In genomic region chr17:17751489-17751995, GRCh38 we compare ENCODE assay signal across 8 cellular contexts.
A peak's percentile ranks its signal among the peaks of the same experiment; 100 is the strongest.
DNase-seq lines count a peak whose midpoint lies in the region; ATAC-seq and TF ChIP-seq lines count a peak whose summit lies in the region.

No MANE protein-coding gene starts in this region.

- TF ChIP-seq POLR2A in NB4 (IDR thresholded peaks at IDR 0.05; ENCODE audit: extremely low read depth, insufficient read length), result no peak
- TF ChIP-seq POLR2A in transverse colon (IDR thresholded peaks at IDR 0.05), result no peak

- peak overlapping the region; percentile 77 to 93 (median 87) for H3K4me3 Mint-ChIP-seq in CD8-positive, alpha-beta memory T cell

- intact Hi-C loops in transverse colon (cut with DNase I; ENCODE audit: low total_unique reads), result no loop called here

- H3K27ac Mint-ChIP-seq in CD8-positive, alpha-beta memory T cell, result peak overlapping the region; percentile 95 to 100 (median 100)
- H3K27ac Mint-ChIP-seq in activated naive CD4-positive, alpha-beta T cell treated with anti-CD3 and anti-CD28 coated beads, Interleukin-2, amount 50 U/mL, for 72 hours, result peak overlapping the region; percentile 87 to 96

- no peaks in the 10 kb centered on the region for H3K9me3 ChIP-seq in CD8-positive, alpha-beta memory T cell (ENCODE audit: low read length)
- H3K9me3 ChIP-seq in liver (ENCODE audit: control insufficient read depth in 4 of 4, low read length in 3 of 4) (no peaks in the 10 kb centered on the region), transverse colon (no peaks in the 10 kb centered on the region)

- in situ Hi-C loops in transverse colon (cut with MboI; ENCODE audit: low pct_ligation_motif_present in 1 of 4, low pct_unique_long_range_greater_than_20kb in 1 of 4, low sequenced_read_pairs in 3 of 4), result no loop called here

- ATAC-seq in activated naive CD4-positive, alpha-beta T cell treated with anti-CD3 and anti-CD28 coated beads, Interleukin-2, amount 50 U/mL, for 72 hours, result peak in 1 of 2 donors; percentile 32
- no peak for ATAC-seq in HG02981 (IDR thresholded peaks at IDR 0.05; ENCODE audit: unreplicated experiment)

- peaks cover 0 to 2% (median 0%) of the 10 kb centered on the region in 3 donors for H3K36me3 Mint-ChIP-seq in CD8-positive, alpha-beta memory T cell
- no peaks in the 10 kb centered on the region for H3K36me3 Mint-ChIP-seq in activated naive CD4-positive, alpha-beta T cell treated with anti-CD3 and anti-CD28 coated beads, Interleukin-2, amount 50 U/mL, for 72 hours

- TF ChIP-seq CTCF in NB4 (IDR thresholded peaks at IDR 0.05; ENCODE audit: low read depth, low read length) (no peak), liver (IDR thresholded peaks at IDR 0.05; ENCODE audit: low read depth, low read length, missing input control) (no peak), transverse colon (IDR thresholded peaks at IDR 0.05) (no peak), GM20000 (IDR thresholded peaks at IDR 0.05; ENCODE audit: extremely low read depth, missing control alignments) (no peak)

- peaks cover 48 to 54% (median 49%) of the 10 kb centered on the region in 3 donors for H3K4me1 Mint-ChIP-seq in CD8-positive, alpha-beta memory T cell

- H3K36me3 ChIP-seq in CD8-positive, alpha-beta memory T cell (ENCODE audit: insufficient read depth, low read length), result no peaks in the 10 kb centered on the region
- H3K36me3 ChIP-seq in liver (ENCODE audit: control insufficient read depth in 4 of 4, insufficient read depth in 3 of 4, low read depth in 1 of 4, low read length in 3 of 4) (no peaks in the 10 kb centered on the region), transverse colon (no peaks in the 10 kb centered on the region)

- H3K4me3 ChIP-seq in CD8-positive, alpha-beta memory T cell (ENCODE audit: low read length), result peak overlapping the region; percentile 73
- H3K4me3 ChIP-seq in NB4 (ENCODE audit: low read depth, low read length) (peak overlapping the region; percentile 42), liver (ENCODE audit: low read depth in 1 of 3, low read length in 3 of 3) (peak overlapping the region in 2 of 3 donors; percentile 39 to 46), transverse colon (peak overlapping the region in 3 of 4 donors; percentile 36 to 66 (median 50))

- H3K4me1 ChIP-seq in CD8-positive, alpha-beta memory T cell (ENCODE audit: insufficient read depth, low read length), result peaks cover 58% of the 10 kb centered on the region
- H3K4me1 ChIP-seq in liver (ENCODE audit: control insufficient read depth in 4 of 4, insufficient read depth in 4 of 4, low read length in 3 of 4) (peaks cover 4 to 24% (median 15%) of the 10 kb centered on the region in 4 donors), transverse colon (peaks cover 13 to 46% (median 27%) of the 10 kb centered on the region in 4 donors)

- WGBS in liver, result 76% methylated on average over 15 of the region's 15 CpGs
- WGBS in transverse colon (ENCODE audit: low coverage in 1 of 2), 2 donors, result 39 to 47% methylated on average over 14 to 15 of the region's 15 CpGs

- no peaks in the 10 kb centered on the region for H3K27me3 Mint-ChIP-seq in CD8-positive, alpha-beta memory T cell

- no peaks in the 10 kb centered on the region for H3K27me3 ChIP-seq in CD8-positive, alpha-beta memory T cell (ENCODE audit: insufficient read depth, low read length, poor library complexity, severe bottlenecking)
- H3K27me3 ChIP-seq in liver (ENCODE audit: control insufficient read depth in 4 of 4, insufficient read depth in 4 of 4, low read length in 3 of 4), result no peaks in the 10 kb centered on the region
- H3K27me3 ChIP-seq in transverse colon, result no peaks in the 10 kb centered on the region

- TF ChIP-seq RAD21 in liver (IDR thresholded peaks at IDR 0.05), result no peak

- peak overlapping the region; percentile 80 for H3K27ac ChIP-seq in CD8-positive, alpha-beta memory T cell (ENCODE audit: low read depth, low read length)
- H3K27ac ChIP-seq in liver (ENCODE audit: low read depth in 1 of 2, low read length in 2 of 2) (peak overlapping the region; percentile 21 to 79), transverse colon (peak overlapping the region; percentile 83 to 91 (median 90))

- DNase-seq in CD8-positive, alpha-beta memory T cell, result peak in 1 of 5 donors; percentile 31
- DNase-seq in NB4 (ENCODE audit: low read depth) (peak; percentile 31), transverse colon (no peak), ecto neural progenitor cell (ENCODE audit: low spot score) (no peak), GM20000 (ENCODE audit: low spot score) (no peak)
- peak in 1 of 2 donors; percentile 36 for DNase-seq in activated naive CD4-positive, alpha-beta T cell treated with anti-CD3 and anti-CD28 coated beads, Interleukin-2, amount 50 U/mL, for 72 hours (ENCODE audit: low spot score in 2 of 2)

- no peaks in the 10 kb centered on the region for H3K9me3 Mint-ChIP-seq in CD8-positive, alpha-beta memory T cell
- no peaks in the 10 kb centered on the region for H3K9me3 Mint-ChIP-seq in activated naive CD4-positive, alpha-beta T cell treated with anti-CD3 and anti-CD28 coated beads, Interleukin-2, amount 50 U/mL, for 72 hours

- POLR2A ChIA-PET in CD8-positive, alpha-beta memory T cell (lab: Charles Lee), result interaction anchor here (1.0 kb wide), 1 partner anchor 85 kb away, joined by 4 read pairs; the partner anchor contains the start of gene SREBF1

- CTCF ChIA-PET in CD8-positive, alpha-beta memory T cell (lab: Charles Lee), result interaction anchor here (0.8 to 1.0 kb wide), 2 partner anchors 70 to 72 kb away, joined by 3 to 4 read pairs; no protein-coding TSS in a partner anchor

- peak overlapping the region in 1 of 2 donors; percentile 67 for H3K9ac ChIP-seq in liver (ENCODE audit: low read depth in 1 of 2, low read length in 2 of 2)

- TF ChIP-seq EP300 in transverse colon (IDR thresholded peaks at IDR 0.05; ENCODE audit: low read depth), result no peak

TF ChIP-seq in liver, 16 proteins besides CTCF, POLR2A, EP300 and RAD21:
- TF ChIP-seq GABPA (IDR thresholded peaks at IDR 0.05 in 1 of 2, conservative IDR thresholded peaks at IDR 0.05 in 1 of 2) (no peak), EGR1 (IDR thresholded peaks at IDR 0.05; ENCODE audit: low read depth in 2 of 2) (no peak), HNF4A (conservative IDR thresholded peaks at IDR 0.05) (no peak), RXRA (IDR thresholded peaks at IDR 0.05) (no peak), YY1 (IDR thresholded peaks at IDR 0.05) (no peak), JUND (IDR thresholded peaks at IDR 0.05) (no peak), FOXA2 (IDR thresholded peaks at IDR 0.05) (no peak), ZBTB33 (IDR thresholded peaks at IDR 0.05) (no peak), FOXA1 (IDR thresholded peaks at IDR 0.05) (no peak), SP1 (IDR thresholded peaks at IDR 0.05) (no peak), ATF3 (IDR thresholded peaks at IDR 0.05) (no peak), TAF1 (conservative IDR thresholded peaks at IDR 0.05) (no peak), REST (IDR thresholded peaks at IDR 0.05) (no peak), MAX (IDR thresholded peaks at IDR 0.05) (no peak), HNF4G (IDR thresholded peaks at IDR 0.05) (no peak), NR2F2 (IDR thresholded peaks at IDR 0.05) (no peak)
